In the genomic region with DNA sequence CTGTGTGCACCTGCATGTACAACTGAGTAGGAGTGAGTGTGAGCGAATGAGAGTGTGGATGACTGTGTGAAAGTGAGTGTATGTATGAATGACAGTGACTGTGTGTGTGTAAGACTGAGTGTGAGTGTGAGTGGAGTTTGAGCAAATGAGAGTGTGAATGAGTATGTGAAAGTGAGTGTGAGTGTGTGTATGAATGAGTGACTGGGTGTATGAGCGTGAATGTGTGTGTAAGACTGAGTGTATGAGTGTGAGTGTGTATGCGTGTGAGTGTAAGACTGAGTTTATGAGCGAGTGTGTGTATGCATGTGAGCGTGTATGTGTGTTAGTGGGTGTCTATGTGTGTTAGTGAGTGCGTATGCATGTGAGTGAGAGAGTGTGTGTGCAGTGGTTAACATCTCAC, we compare ENCODE assay signal across 24 cellular contexts.
A peak's percentile ranks its signal among the peaks of the same experiment; 100 is the strongest.
DNase-seq lines count a peak whose midpoint lies in the region; ATAC-seq, FAIRE-seq and TF ChIP-seq lines count a peak whose summit lies in the region.
"Had no signal": no experiment of that assay in that cellular context is flagged by ENCODE, and none has a peak within 500 bp of the region (broad histone marks: within the 10 kb centered on the region; RNA-seq: fewer than 3 reads in every experiment).

No MANE protein-coding gene starts in this region.

- no peak for FAIRE-seq in K562 (lab: Jason Lieb, UNC)
- FAIRE-seq: RCC 7860 had no signal

- H3K36me3 ChIP-seq in K562 (ENCODE audit: control insufficient read depth, insufficient read depth, low read length) (no peaks in the 10 kb centered on the region), neural progenitor cell (no peaks in the 10 kb centered on the region)
- H3K36me3 ChIP-seq: BE2C had no signal

- peaks cover 11% of the 10 kb centered on the region for H3K27me3 Mint-ChIP-seq in stimulated activated naive CD8-positive, alpha-beta T cell treated with anti-CD3 and anti-CD28 coated beads, Interleukin-15, amount 100 ng/mL, for 72 hours
- peaks cover 4% of the 10 kb centered on the region for H3K27me3 Mint-ChIP-seq in neural progenitor cell (ENCODE audit: insufficient read depth, low read depth)

- no peaks in the 10 kb centered on the region for H3K36me3 Mint-ChIP-seq in neural progenitor cell

- TF ChIP-seq POLR2A in K562 (conservative IDR thresholded peaks at IDR 0.05) = no peak

- no peaks in the 10 kb centered on the region for H3K4me1 Mint-ChIP-seq in stimulated activated naive CD8-positive, alpha-beta T cell treated with anti-CD3 and anti-CD28 coated beads, Interleukin-15, amount 100 ng/mL, for 72 hours
- H3K4me1 Mint-ChIP-seq in neural progenitor cell = peaks cover 15% of the 10 kb centered on the region

- H3K4me3 Mint-ChIP-seq in stimulated activated naive CD8-positive, alpha-beta T cell treated with anti-CD3 and anti-CD28 coated beads, Interleukin-15, amount 100 ng/mL, for 72 hours = no peak overlapping the region
- no peak overlapping the region for H3K4me3 Mint-ChIP-seq in neural progenitor cell
- H3K4me3 Mint-ChIP-seq: HFFc6 had no signal

- H3K4me1 ChIP-seq in K562 (replicated peaks in 1 of 2; ENCODE audit: control insufficient read depth in 2 of 2, insufficient read depth in 2 of 2, low read length in 2 of 2) (peaks cover 0 to 2% of the 10 kb centered on the region in 2 experiments; a peak in 3 of 5 replicates), neural progenitor cell (no peaks in the 10 kb centered on the region)
- H3K4me1 ChIP-seq: BE2C had no signal

- H4K20me1 ChIP-seq in K562 (replicated peaks; ENCODE audit: control insufficient read depth, insufficient read depth, low read length) = no peaks in the 10 kb centered on the region
- H4K20me1 ChIP-seq in neural progenitor cell (ENCODE audit: low read depth) = no peaks in the 10 kb centered on the region

- TF ChIP-seq RAD21 in K562 (CRISPR knock-in tag; conservative IDR thresholded peaks at IDR 0.05 in 1 of 2, IDR thresholded peaks at IDR 0.05 in 1 of 2) = no peak

- H3K27me3 ChIP-seq in K562 (ENCODE audit: control insufficient read depth in 2 of 2, insufficient read depth in 2 of 2, low read length in 2 of 2) (peaks cover 6 to 27% of the 10 kb centered on the region in 2 experiments), neural progenitor cell (no peaks in the 10 kb centered on the region)
- H3K27me3 ChIP-seq: BE2C had no signal

- H3K9me3 Mint-ChIP-seq in stimulated activated naive CD8-positive, alpha-beta T cell treated with anti-CD3 and anti-CD28 coated beads, Interleukin-15, amount 100 ng/mL, for 72 hours = no peaks in the 10 kb centered on the region
- peaks cover 15% of the 10 kb centered on the region for H3K9me3 Mint-ChIP-seq in neural progenitor cell
- H3K9me3 Mint-ChIP-seq: HFFc6 had no signal

- TF ChIP-seq CTCF in K562 (IDR thresholded peaks at IDR 0.05 in 2 of 3, conservative IDR thresholded peaks at IDR 0.05 in 1 of 3; ENCODE audit: insufficient read depth in 2 of 3, low read depth in 1 of 3, low read length in 3 of 3) (no peak), neural progenitor cell (IDR thresholded peaks at IDR 0.05) (no peak)

- H3K27ac Mint-ChIP-seq in stimulated activated naive CD8-positive, alpha-beta T cell treated with anti-CD3 and anti-CD28 coated beads, Interleukin-15, amount 100 ng/mL, for 72 hours = no peak overlapping the region
- H3K27ac Mint-ChIP-seq in neural progenitor cell = peak overlapping the region; percentile 2
- H3K27ac Mint-ChIP-seq: HFFc6 had no signal

- H3K9me3 ChIP-seq in K562 (replicated peaks; ENCODE audit: control insufficient read depth, insufficient read depth, low read depth, low read length) (peaks cover 3% of the 10 kb centered on the region; the same call in 1 of the 2 replicates), neural progenitor cell (ENCODE audit: low read depth) (no peaks in the 10 kb centered on the region)
- H3K9me3 ChIP-seq: BE2C, SK-N-SH had no signal

- H3K4me3 ChIP-seq in K562 (no peak overlapping the region), neural progenitor cell (no peak overlapping the region)

- intact Hi-C loops in K562 (cut with micrococcal nuclease) = no loop called here

- WGBS in K562 (ENCODE audit: insufficient coverage, low coverage, missing lambda C conversion rate) = 48% methylated on average over 6 of the region's 6 CpGs

- no TSS peak for BruUV-seq in K562 (replicated peaks; lab: Mats Ljungman, UMichigan)

- CTCF ChIA-PET in K562 (lab: Yijun Ruan, JAX; ENCODE audit: low intra/inter-chr PET ratio) = no interaction called here

- H3K4me2 ChIP-seq in K562 (ENCODE audit: insufficient read depth, low read length) (no peak overlapping the region), neural progenitor cell (no peak overlapping the region)
- H3K4me2 ChIP-seq: SK-N-SH had no signal

- no peaks in the 10 kb centered on the region for H3K9me1 ChIP-seq in K562 (ENCODE audit: control insufficient read depth, insufficient read depth, low read length)

- no peak for TF ChIP-seq EP300 in K562 (IDR thresholded peaks at IDR 0.05; ENCODE audit: low read length)

- no peaks in the 10 kb centered on the region for H3F3A ChIP-seq in neural progenitor cell (ENCODE audit: low read depth)

- no peaks in the 10 kb centered on the region for H3K79me2 ChIP-seq in K562 (ENCODE audit: control insufficient read depth, insufficient read depth, low read length)
- H3K79me2 ChIP-seq in neural progenitor cell (ENCODE audit: low read depth) = no peaks in the 10 kb centered on the region

- in situ Hi-C loops in K562 (cut with MboI) = no loop called here

- H3K9ac ChIP-seq in K562 (ENCODE audit: insufficient read depth in 1 of 2, low read depth in 2 of 2, low read length in 2 of 2) = no peak overlapping the region
- no peak overlapping the region for H3K9ac ChIP-seq in neural progenitor cell
- H3K9ac ChIP-seq: SK-N-SH had no signal

- no peak for DNase-seq in stimulated activated naive CD8-positive, alpha-beta T cell treated with anti-CD3 and anti-CD28 coated beads, Interleukin-15, amount 100 ng/mL, for 72 hours
- DNase-seq in stimulated activated naive CD8-positive, alpha-beta T cell treated with anti-CD3 and anti-CD28 coated beads, Interleukin-15, Interleukin-2, amounts not matched to agents 100 U/mL and 50 U/mL, for 24 hours = no peak
- no peak for DNase-seq in K562 (ENCODE audit: extremely low read depth in 1 of 4, low spot score in 3 of 4)
- no peak for DNase-seq in neural progenitor cell (ENCODE audit: low spot score)
- DNase-seq in C1 segment of cervical spinal cord (lab: John Stamatoyannopoulos, UW) = no peak
- DNase-seq: 8988T, ACHN, Calu3, DMS79 treated with DMSO at 0.1 percent for 48 hours, GF-D8, H7, HFFc6, Kasumi-1, NCI-H1436 treated with DMSO at 0.1 percent for 48 hours, NCI-H187 treated with DMSO at 0.1 percent for 48 hours, NCI-H2171 treated with DMSO at 0.1 percent for 48 hours, OCI-M1, SK-N-SH, SW 1271 had no signal

- ATAC-seq in stimulated activated naive CD8-positive, alpha-beta T cell treated with anti-CD3 and anti-CD28 coated beads, Interleukin-15, amount 100 ng/mL, for 72 hours = peak; percentile 16
- no peak for ATAC-seq in stimulated activated naive CD8-positive, alpha-beta T cell treated with anti-CD3 and anti-CD28 coated beads, Interleukin-15, Interleukin-2, amounts not matched to agents 100 U/mL and 50 U/mL, for 24 hours
- ATAC-seq in K562 (no peak), GM21576 (IDR thresholded peaks at IDR 0.05; ENCODE audit: unreplicated experiment) (no peak), GM19467 (IDR thresholded peaks at IDR 0.05; ENCODE audit: unreplicated experiment) (no peak), HG03460 (IDR thresholded peaks at IDR 0.05; ENCODE audit: unreplicated experiment) (no peak)

- H3K27ac ChIP-seq in K562 (ENCODE audit: extremely low read depth, low read depth, low read length) (no peak overlapping the region), neural progenitor cell (no peak overlapping the region)

- no peak overlapping the region for H2AFZ ChIP-seq in K562 (ENCODE audit: low read depth, low read length)
- no peak overlapping the region for H2AFZ ChIP-seq in neural progenitor cell (replicated peaks)

- POLR2A ChIA-PET in K562 (lab: Yijun Ruan, JAX) = no interaction called here

TF ChIP-seq in K562, 482 proteins besides CTCF, POLR2A, EP300 and RAD21 (continues in another document):
- TF ChIP-seq PHB2 (IDR thresholded peaks at IDR 0.05; ENCODE audit: low read depth) (peak; percentile 15; the same call in 1 of the 2 replicates), TRIM24 (IDR thresholded peaks at IDR 0.05) (0 out of 4 replicates have a peak, but pooled peaks of 1 of the 2 experiments have one; percentile 29), ZBTB5 (IDR thresholded peaks at IDR 0.05) (peak; percentile 17; the same call in 1 of the 2 replicates), MCM7 (IDR thresholded peaks at IDR 0.05) (0 out of 4 replicates have a peak, but pooled peaks of 1 of the 2 experiments have one; percentile 88)
- TF ChIP-seq, protein P1, sequence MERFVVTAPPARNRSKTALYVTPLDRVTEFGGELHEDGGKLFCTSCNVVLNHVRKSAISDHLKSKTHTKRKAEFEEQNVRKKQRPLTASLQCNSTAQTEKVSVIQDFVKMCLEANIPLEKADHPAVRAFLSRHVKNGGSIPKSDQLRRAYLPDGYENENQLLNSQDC (CRISPR knock-in tag; IDR thresholded peaks at IDR 0.05) = no peak
- TF ChIP-seq, protein P2, sequence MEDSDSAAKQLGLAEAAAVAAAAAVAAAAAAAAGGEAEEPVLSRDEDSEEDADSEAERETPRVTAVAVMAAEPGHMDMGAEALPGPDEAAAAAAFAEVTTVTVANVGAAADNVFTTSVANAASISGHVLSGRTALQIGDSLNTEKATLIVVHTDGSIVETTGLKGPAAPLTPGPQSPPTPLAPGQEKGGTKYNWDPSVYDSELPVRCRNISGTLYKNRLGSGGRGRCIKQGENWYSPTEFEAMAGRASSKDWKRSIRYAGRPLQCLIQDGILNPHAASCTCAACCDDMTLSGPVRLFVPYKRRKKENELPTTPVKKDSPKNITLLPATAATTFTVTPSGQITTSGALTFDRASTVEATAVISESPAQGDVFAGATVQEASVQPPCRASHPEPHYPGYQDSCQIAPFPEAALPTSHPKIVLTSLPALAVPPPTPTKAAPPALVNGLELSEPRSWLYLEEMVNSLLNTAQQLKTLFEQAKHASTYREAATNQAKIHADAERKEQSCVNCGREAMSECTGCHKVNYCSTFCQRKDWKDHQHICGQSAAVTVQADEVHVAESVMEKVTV (CRISPR knock-in tag; IDR thresholded peaks at IDR 0.05) = no peak
